11 cellular contexts compared by ENCODE assay signal in genomic region chr16:8644513-8645140, GRCh38. TPM values are rescaled to one million over a fixed set of nuclear protein-coding genes. Genes with fewer than 3 reads are reported as not detected.
DNase-seq lines count a peak whose midpoint lies in the region; ATAC-seq, FAIRE-seq and TF ChIP-seq lines count a peak whose summit lies in the region.
"Had no signal": no experiment of that assay in that cellular context is flagged by ENCODE, and none has a peak within 500 bp of the region (broad histone marks: within the 10 kb centered on the region; RNA-seq: fewer than 3 reads in every experiment).

No MANE protein-coding gene starts in this region.

- no peaks in the 10 kb centered on the region for H3K9me3 Mint-ChIP-seq in activated naive CD8-positive, alpha-beta T cell treated with anti-CD3 and anti-CD28 coated beads, Interleukin-2, amount 50 U/mL, for 24 hours
- H3K9me3 Mint-ChIP-seq in nephron, result no peaks in the 10 kb centered on the region

- no peaks in the 10 kb centered on the region for H3K27me3 Mint-ChIP-seq in activated naive CD8-positive, alpha-beta T cell treated with anti-CD3 and anti-CD28 coated beads, Interleukin-2, amount 50 U/mL, for 24 hours
- no peaks in the 10 kb centered on the region for H3K27me3 Mint-ChIP-seq in nephron (ENCODE audit: low read depth)

- no peak overlapping the region for H2AFZ ChIP-seq in OCI-LY1 (ENCODE audit: low read length)
- H2AFZ ChIP-seq in hepatocyte, result no peak overlapping the region

- no peaks in the 10 kb centered on the region for H3K79me2 ChIP-seq in OCI-LY1 (ENCODE audit: insufficient read depth, low read length)
- no peaks in the 10 kb centered on the region for H3K79me2 ChIP-seq in hepatocyte

- H3K4me2 ChIP-seq in OCI-LY1 (ENCODE audit: low read length) (no peak overlapping the region), hepatocyte (no peak overlapping the region)

- peaks cover 37% of the 10 kb centered on the region for H3K36me3 Mint-ChIP-seq in activated naive CD8-positive, alpha-beta T cell treated with anti-CD3 and anti-CD28 coated beads, Interleukin-2, amount 50 U/mL, for 24 hours (ENCODE audit: low read depth)
- H3K36me3 Mint-ChIP-seq in nephron (ENCODE audit: low read depth), result peaks cover 81% of the 10 kb centered on the region

- peak overlapping the region; percentile 33 for H3K27ac Mint-ChIP-seq in activated naive CD8-positive, alpha-beta T cell treated with anti-CD3 and anti-CD28 coated beads, Interleukin-2, amount 50 U/mL, for 24 hours
- H3K27ac Mint-ChIP-seq in nephron, result peak overlapping the region; percentile 71 to 90 (median 76)

- TF ChIP-seq CTCF in OCI-LY1 (IDR thresholded peaks at IDR 0.05; ENCODE audit: low read length), result peak; percentile 42; the same call in 1 of the 2 replicates
- no peak for TF ChIP-seq CTCF in nephron (IDR thresholded peaks at IDR 0.05; ENCODE audit: unreplicated experiment in 3 of 3)
- no peak for TF ChIP-seq CTCF in hepatocyte (IDR thresholded peaks at IDR 0.05; ENCODE audit: poor library complexity)
- TF ChIP-seq CTCF in gastrocnemius medialis (IDR thresholded peaks at IDR 0.05 in 4 of 5, conservative IDR thresholded peaks at IDR 0.05 in 1 of 5), result no peak

- H3K4me1 Mint-ChIP-seq in activated naive CD8-positive, alpha-beta T cell treated with anti-CD3 and anti-CD28 coated beads, Interleukin-2, amount 50 U/mL, for 24 hours, result peaks cover 10% of the 10 kb centered on the region
- no peaks in the 10 kb centered on the region for H3K4me1 Mint-ChIP-seq in nephron

- intact Hi-C loops in gastrocnemius medialis (cut with DNase I; ENCODE audit: low total_unique reads), result no loop called here

- in situ Hi-C loops in gastrocnemius medialis (cut with MboI; ENCODE audit: low sequenced_read_pairs in 4 of 4), result no loop called here

- H3K9ac ChIP-seq in OCI-LY1 (ENCODE audit: low read length), result no peak overlapping the region

- H3K36me3 ChIP-seq in OCI-LY1 (ENCODE audit: insufficient read depth, low read length) (peaks cover 84% of the 10 kb centered on the region), hepatocyte (replicated peaks; ENCODE audit: insufficient read depth, low read depth) (no peaks in the 10 kb centered on the region), gastrocnemius medialis (peaks cover 0 to 78% of the 10 kb centered on the region in 2 donors)

- WGBS in hepatocyte (ENCODE audit: low lambda C conversion rate, missing lambda C conversion rate), result 92% methylated on average over 24 of the region's 24 CpGs

- H4K20me1 ChIP-seq in OCI-LY1 (ENCODE audit: insufficient read depth, low read length), result no peaks in the 10 kb centered on the region
- H4K20me1 ChIP-seq in hepatocyte (ENCODE audit: insufficient read depth, poor library complexity, severe bottlenecking), result no peaks in the 10 kb centered on the region

- no peak overlapping the region for H3K4me3 ChIP-seq in OCI-LY1 (ENCODE audit: low read depth, low read length, poor library complexity, severe bottlenecking)
- H3K4me3 ChIP-seq in hepatocyte, result no peak overlapping the region
- no peak overlapping the region for H3K4me3 ChIP-seq in gastrocnemius medialis

- no peak overlapping the region for H3K4me3 Mint-ChIP-seq in activated naive CD8-positive, alpha-beta T cell treated with anti-CD3 and anti-CD28 coated beads, Interleukin-2, amount 50 U/mL, for 24 hours
- no peak overlapping the region for H3K4me3 Mint-ChIP-seq in nephron

- DNase-seq in CMK (ENCODE audit: low read depth), result peak; percentile 57
- DNase-seq in activated naive CD8-positive, alpha-beta T cell treated with anti-CD3 and anti-CD28 coated beads, Interleukin-2, amount 50 U/mL, for 24 hours, result no peak
- DNase-seq in hepatocyte (ENCODE audit: low spot score), result no peak
- no peak for DNase-seq in mesenteric fat pad (ENCODE audit: low spot score)
- DNase-seq in H54 (ENCODE audit: insufficient read length, low spot score), result no peak
- no peak for DNase-seq in gastrocnemius medialis
- DNase-seq: caudate nucleus, NCI-H1048 had no signal

- ATAC-seq in activated naive CD8-positive, alpha-beta T cell treated with anti-CD3 and anti-CD28 coated beads, Interleukin-2, amount 50 U/mL, for 24 hours, result peak; percentile 39
- no peak for ATAC-seq in gastrocnemius medialis

- no peak for FAIRE-seq in H54 (lab: Jason Lieb, UNC)

- H3K9me2 ChIP-seq in OCI-LY1 (ENCODE audit: low read depth, low read length) (no peaks in the 10 kb centered on the region), hepatocyte (replicated peaks; ENCODE audit: insufficient read depth) (no peaks in the 10 kb centered on the region)

- H3K27ac ChIP-seq in OCI-LY1 (ENCODE audit: low read depth, low read length, poor library complexity, severe bottlenecking) (no peak overlapping the region), hepatocyte (no peak overlapping the region), gastrocnemius medialis (no peak overlapping the region)

- H3K9me3 ChIP-seq in OCI-LY1 (ENCODE audit: low read length) (no peaks in the 10 kb centered on the region), hepatocyte (ENCODE audit: low read depth) (no peaks in the 10 kb centered on the region), gastrocnemius medialis (no peaks in the 10 kb centered on the region)

- no peak for TF ChIP-seq POLR2A in H54 (IDR thresholded peaks at IDR 0.05; ENCODE audit: low read depth, low read length)
- TF ChIP-seq POLR2A in gastrocnemius medialis (IDR thresholded peaks at IDR 0.05), result no peak

- H3K27me3 ChIP-seq in OCI-LY1 (ENCODE audit: insufficient read depth, low read length) (no peaks in the 10 kb centered on the region), hepatocyte (no peaks in the 10 kb centered on the region), gastrocnemius medialis (no peaks in the 10 kb centered on the region)

- H3K4me1 ChIP-seq in OCI-LY1 (ENCODE audit: insufficient read depth, low read length, severe bottlenecking), result peaks cover 11% of the 10 kb centered on the region
- H3K4me1 ChIP-seq in hepatocyte (ENCODE audit: insufficient read depth), result no peaks in the 10 kb centered on the region
- no peaks in the 10 kb centered on the region for H3K4me1 ChIP-seq in gastrocnemius medialis

- no peaks in the 10 kb centered on the region for H3F3A ChIP-seq in OCI-LY1 (ENCODE audit: insufficient read depth, low read length)

RNA-seq across cellular contexts. Expression of gene METTL22, which starts 23.1 kb away (rescaled TPM):
- total RNA-seq in hepatocyte (16.9 and 17.6 TPM in 2 replicates), mesenteric fat pad (31.5 TPM), gastrocnemius medialis (10 to 100 TPM; 28.8 to 71.5 (median 51.5) TPM)
- 19.7 and 35.1 TPM in 2 replicates for polyA plus RNA-seq in hepatocyte

RNA-seq across cellular contexts. Expression of gene ABAT, which starts 29.8 kb away (rescaled TPM):
- 50.1 and 59.1 TPM in 2 replicates for total RNA-seq in hepatocyte
- 18.8 and 31.2 TPM in 2 replicates for polyA plus RNA-seq in hepatocyte
- 4.4 TPM for total RNA-seq in mesenteric fat pad
- 1 to 10 TPM in 2 of 4 donors, under 1 TPM in 2; 0.55 to 1.9 (median 0.92) TPM for total RNA-seq in gastrocnemius medialis

RNA-seq across cellular contexts. Expression of gene TMEM114, which starts 54.3 kb away (rescaled TPM):
- total RNA-seq in hepatocyte, result not detected in 2 replicates
- not detected in 2 replicates for polyA plus RNA-seq in hepatocyte
- total RNA-seq in mesenteric fat pad, result not detected
- total RNA-seq in gastrocnemius medialis, result not detected
- total RNA-seq: urinary bladder had no signal
- polyA plus RNA-seq: urinary bladder had no signal
